20 cellular contexts compared by ENCODE assay signal in the genomic region with DNA sequence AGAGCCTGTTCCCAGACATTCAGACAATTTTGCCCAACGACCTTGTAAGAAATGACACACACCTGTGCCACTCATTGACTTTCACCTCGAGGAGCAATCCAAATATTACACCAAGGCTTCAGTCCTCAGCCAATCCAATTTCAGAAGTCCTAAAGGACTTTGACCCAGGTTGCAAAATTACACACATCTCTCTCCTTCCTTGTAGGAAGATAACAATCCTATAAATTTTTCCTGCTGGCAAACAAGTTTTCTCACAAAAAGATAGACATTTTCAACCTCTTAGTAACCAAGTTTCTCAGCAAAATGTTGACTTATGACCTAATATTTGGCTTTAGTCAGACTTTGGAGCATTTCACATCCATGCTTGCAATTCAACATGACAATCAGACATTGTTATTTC.
"Had no signal": no experiment of that assay in that cellular context is flagged by ENCODE, and none has a peak within 500 bp of the region (broad histone marks: within the 10 kb centered on the region; RNA-seq: fewer than 3 reads in every experiment).

No MANE protein-coding gene starts in this region.

- H3K9me3 ChIP-seq: psoas muscle, right lobe of liver, spleen, thoracic aorta had no signal

- H3K27me3 ChIP-seq: foreskin keratinocyte, right lobe of liver, spleen had no signal

- H3K36me3 Mint-ChIP-seq: naive B cell; stimulated activated naive B cell treated with anti-CD40 and anti-IgM and Interleukin-4, amounts not matched to agents 10 μg/mL and 1 μg/mL and 100 μg/mL, for 72 hours; type B pancreatic cell had no signal

- H3K9me3 Mint-ChIP-seq: endodermal cell; nephron; stimulated activated naive B cell treated with anti-CD40 and anti-IgM and Interleukin-4, amounts not matched to agents 10 μg/mL and 1 μg/mL and 100 μg/mL, for 72 hours; stimulated activated naive CD8-positive, alpha-beta T cell treated with anti-CD3 and anti-CD28 coated beads, Interleukin-15, amount 100 ng/mL, for 72 hours had no signal

- H3K36me3 ChIP-seq: right lobe of liver, spleen, thoracic aorta had no signal

- H3K4me1 ChIP-seq: foreskin keratinocyte, psoas muscle, right lobe of liver, spleen had no signal

- ATAC-seq: foreskin keratinocyte; psoas muscle; right lobe of liver; stimulated activated naive B cell treated with anti-CD40 and anti-IgM and Interleukin-4, amounts not matched to agents 10 μg/mL and 1 μg/mL and 100 μg/mL, for 72 hours; stimulated activated naive CD8-positive, alpha-beta T cell treated with anti-CD3 and anti-CD28 coated beads, Interleukin-15, amount 100 ng/mL, for 72 hours had no signal

- H3K4me1 Mint-ChIP-seq: naive B cell; stimulated activated naive B cell treated with anti-CD40 and anti-IgM and Interleukin-4, amounts not matched to agents 10 μg/mL and 1 μg/mL and 100 μg/mL, for 72 hours had no signal

- H3K27ac ChIP-seq: foreskin keratinocyte, psoas muscle, right lobe of liver, spleen, thoracic aorta had no signal

- H3K27ac Mint-ChIP-seq: endodermal cell; naive B cell; nephron; stimulated activated naive B cell treated with anti-CD40 and anti-IgM and Interleukin-4, amounts not matched to agents 10 μg/mL and 1 μg/mL and 100 μg/mL, for 72 hours; stimulated activated naive CD8-positive, alpha-beta T cell treated with anti-CD3 and anti-CD28 coated beads, Interleukin-15, amount 100 ng/mL, for 72 hours; type B pancreatic cell had no signal

- DNase-seq: cerebellar nuclear complex; effector CD4-positive, alpha-beta T cell; erythroblast; foreskin keratinocyte; hippocampal formation; naive B cell; occipital lobe; psoas muscle; retina; right lobe of liver; spleen; stimulated activated CD4-positive, alpha-beta T cell treated with anti-CD3 and anti-CD28 coated beads, Interleukin-15, amount 100 ng/mL, for 24 hours; stimulated activated CD4-positive, alpha-beta T cell treated with anti-CD3 and anti-CD28 coated beads, Interleukin-1b, Interleukin-23, amount 100 ng/mL, for 48 hours; stimulated activated CD4-positive, alpha-beta T cell treated with anti-CD3 and anti-CD28 coated beads, Interleukin-4, amount 100 ng/mL, for 4 hours; stimulated activated naive B cell treated with anti-CD40 and anti-IgM and Interleukin-4, amounts not matched to agents 10 μg/mL and 1 μg/mL and 100 μg/mL, for 72 hours; stimulated activated naive CD8-positive, alpha-beta T cell treated with anti-CD3 and anti-CD28 coated beads, Interleukin-15, amount 100 ng/mL, for 72 hours had no signal

- H3K4me3 Mint-ChIP-seq: endodermal cell; naive B cell; nephron; stimulated activated naive B cell treated with anti-CD40 and anti-IgM and Interleukin-4, amounts not matched to agents 10 μg/mL and 1 μg/mL and 100 μg/mL, for 72 hours; stimulated activated naive CD8-positive, alpha-beta T cell treated with anti-CD3 and anti-CD28 coated beads, Interleukin-15, amount 100 ng/mL, for 72 hours; type B pancreatic cell had no signal

- H3K4me3 ChIP-seq: psoas muscle, right lobe of liver, spleen, thoracic aorta had no signal
